In the genomic region with DNA sequence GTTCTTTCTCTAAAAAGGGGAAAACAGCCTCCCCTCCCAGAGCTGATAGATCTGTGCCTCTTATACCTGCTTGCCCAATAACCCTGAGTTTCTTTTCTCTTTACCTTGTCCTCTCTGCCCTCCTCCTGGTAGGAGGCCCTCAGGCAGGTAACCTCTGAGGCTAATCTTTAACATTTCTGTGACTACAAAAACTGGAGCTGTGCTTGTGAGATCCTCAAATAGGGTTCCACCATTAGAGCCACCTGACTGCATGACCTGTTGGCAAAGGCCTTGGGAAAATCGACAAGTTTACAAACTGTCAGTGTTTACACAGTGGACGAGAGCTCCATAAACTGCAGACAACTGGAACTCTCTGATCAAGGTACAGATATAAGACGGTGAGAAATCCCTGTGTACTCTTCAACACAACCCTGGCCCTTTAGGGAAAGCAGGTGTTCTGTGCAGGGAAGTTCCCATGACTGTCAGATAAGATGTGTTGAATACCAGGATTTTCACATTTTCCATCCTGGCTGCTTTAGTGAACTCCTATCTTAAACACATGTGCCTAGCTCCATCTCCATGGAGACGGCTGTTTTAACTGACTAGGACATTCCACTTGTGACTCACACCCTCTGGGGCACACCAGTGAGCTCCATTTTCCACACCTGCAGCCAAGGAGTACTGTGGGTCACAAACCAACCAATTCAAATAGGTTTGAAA, we compare ENCODE assay signal across 8 cellular contexts. TPM values are rescaled to one million over a fixed set of nuclear protein-coding genes. Genes with fewer than 3 reads are reported as not detected.
DNase-seq lines count a peak whose midpoint lies in the region; ATAC-seq and TF ChIP-seq lines count a peak whose summit lies in the region.

No MANE protein-coding gene starts in this region.

- CTCF ChIA-PET in SK-N-SH (lab: Yijun Ruan, JAX) (interaction anchor here (0.7 to 2.5 kb wide), 13 partner anchors 10 to 322 kb away, joined by 3 to 22 read pairs (median 3); no protein-coding TSS in a partner anchor), A673 (lab: Charles Lee) (interaction anchor here (0.6 to 1.6 kb wide), 2 partner anchors 41 to 116 kb away, joined by 3 to 8 read pairs; no protein-coding TSS in a partner anchor)

- H3K9me2 ChIP-seq in SK-N-SH: no peaks in the 10 kb centered on the region

- H3K4me2 ChIP-seq in SK-N-SH: peak overlapping the region; percentile 0; the same call in 1 of the 2 replicates

- H3K36me3 ChIP-seq in SK-N-SH (replicated peaks in 1 of 2; ENCODE audit: control insufficient read depth in 1 of 2, insufficient read depth in 2 of 2, low read length in 1 of 2) (peaks cover 11 to 13% of the 10 kb centered on the region in 2 experiments), A673 (ENCODE audit: insufficient read depth, low read length, poor library complexity, severe bottlenecking) (no peaks in the 10 kb centered on the region)

- H3K27me3 ChIP-seq in SK-N-SH (ENCODE audit: insufficient read depth) (no peaks in the 10 kb centered on the region), A673 (replicated peaks; ENCODE audit: insufficient read depth, low read depth, low read length, poor library complexity) (no peaks in the 10 kb centered on the region)

- peaks cover 3% of the 10 kb centered on the region for H3F3A ChIP-seq in SK-N-SH (replicated peaks; ENCODE audit: insufficient read depth)

- POLR2A ChIA-PET in SK-N-SH (lab: Yijun Ruan, JAX) (interaction anchor here (1.2 kb wide), 1 partner anchor 85 kb away, joined by 3 read pairs; no protein-coding TSS in a partner anchor), A673 (lab: Charles Lee; ENCODE audit: low non-redundant PET) (no interaction called here)

- H4K20me1 ChIP-seq in SK-N-SH (ENCODE audit: insufficient read depth): no peaks in the 10 kb centered on the region

- H3K9me3 ChIP-seq in SK-N-SH (no peaks in the 10 kb centered on the region), A673 (ENCODE audit: low read depth, low read length, poor library complexity, severe bottlenecking) (no peaks in the 10 kb centered on the region)

- no peak overlapping the region for H3K4me3 ChIP-seq in SK-N-SH (ENCODE audit: low read depth in 2 of 2, low read length in 1 of 2)
- no peak overlapping the region for H3K4me3 ChIP-seq in A673 (ENCODE audit: low read depth, low read length, poor library complexity, severe bottlenecking)

- DNase-seq in GM04504 (ENCODE audit: low read depth) (peak; percentile 84), SK-N-SH (no peak), posterior vena cava (ENCODE audit: low spot score) (peak; percentile 90), NCI-H146 (lab: John Stamatoyannopoulos, UW) (no peak), A673 (ENCODE audit: low spot score) (no peak)

- no TSS peak for BruUV-seq in A673 (replicated peaks; lab: Mats Ljungman, UMichigan)

- TF ChIP-seq CTCF in SK-N-SH (IDR thresholded peaks at IDR 0.05) (no peak), A673 (conservative IDR thresholded peaks at IDR 0.05; ENCODE audit: low read depth, low read length) (no peak)

- no peaks in the 10 kb centered on the region for H3K79me2 ChIP-seq in SK-N-SH (ENCODE audit: insufficient read depth)

- ATAC-seq in esophagus mucosa (peak; percentile 82), GM18502 (IDR thresholded peaks at IDR 0.05; ENCODE audit: poor library complexity, unreplicated experiment) (no peak), GM21576 (IDR thresholded peaks at IDR 0.05; ENCODE audit: unreplicated experiment) (no peak)

- peak overlapping the region; percentile 46; the same call in 1 of the 2 replicates for H3K9ac ChIP-seq in SK-N-SH

- H3K4me1 ChIP-seq in SK-N-SH (ENCODE audit: control insufficient read depth in 1 of 2, insufficient read depth in 2 of 2, low read depth in 1 of 2, low read length in 1 of 2): peaks cover 5 to 30% of the 10 kb centered on the region in 2 experiments; a peak in 2 of 4 replicates
- peaks cover 7% of the 10 kb centered on the region for H3K4me1 ChIP-seq in A673 (ENCODE audit: insufficient read depth, low read length, poor library complexity, severe bottlenecking)

- 47% methylated on average over 4 of the region's 4 CpGs for WGBS in SK-N-SH (ENCODE audit: low lambda C conversion rate)

- H3K27ac ChIP-seq in SK-N-SH (ENCODE audit: low read depth in 2 of 2, low read length in 1 of 2) (peak overlapping the region; percentile 51 to 82), A673 (ENCODE audit: low read depth, low read length, poor library complexity, severe bottlenecking) (no peak overlapping the region)

- no peak for TF ChIP-seq EP300 in SK-N-SH (IDR thresholded peaks at IDR 0.05; ENCODE audit: borderline replicate concordance in 1 of 2, low read depth in 1 of 2, low read length in 1 of 2)

- no peak overlapping the region for H2AFZ ChIP-seq in SK-N-SH (ENCODE audit: low read depth)

- TF ChIP-seq RAD21 in SK-N-SH (IDR thresholded peaks at IDR 0.05; ENCODE audit: low read length): no peak

- intact Hi-C loops in posterior vena cava (cut with DNase I): loop anchor here in 1 of 2 donors (5.0 kb wide), 2 partner anchors 85 to 115 kb away; no protein-coding TSS in a partner anchor
- intact Hi-C loops in A673 (cut with micrococcal nuclease; ENCODE audit: unreplicated experiment): loop anchor here (10.0 kb wide), 2 partner anchors 343 to 403 kb away; no protein-coding TSS in a partner anchor

TF ChIP-seq in SK-N-SH, 30 proteins besides CTCF, POLR2A, EP300 and RAD21:
- TF ChIP-seq POLR2AphosphoS5 (IDR thresholded peaks at IDR 0.05; ENCODE audit: low read depth, low read length) (no peak), MAX (IDR thresholded peaks at IDR 0.05; ENCODE audit: low read depth) (peak; percentile 23; the same call in 1 of the 2 replicates), FOSL2 (IDR thresholded peaks at IDR 0.05; ENCODE audit: borderline replicate concordance, low read depth) (peak; percentile 67; the same call in 1 of the 2 replicates), TCF12 (IDR thresholded peaks at IDR 0.05) (peak; percentile 57), EZH2phosphoT487 (IDR thresholded peaks at IDR 0.05; ENCODE audit: borderline replicate concordance, low read depth) (no peak), GATA2 (CRISPR knock-in tag; IDR thresholded peaks at IDR 0.05) (no peak), JUND (IDR thresholded peaks at IDR 0.05) (peak; percentile 59)

RNA-seq across cellular contexts. Expression of gene ECE1, which starts 38.3 kb away (rescaled TPM):
- polyA plus RNA-seq in SK-N-SH (2012; rRNA removed): 62.3 and 96.6 TPM in 2 replicates
- 48.1 and 60.4 TPM in 2 replicates for polyA plus RNA-seq in SK-N-SH (2012; cell fraction: cytosol; rRNA removed)
- polyA plus RNA-seq in SK-N-SH (2012; cell fraction: nucleus; rRNA removed): 53.0 and 69.9 TPM in 2 replicates
- total RNA-seq in esophagus mucosa (18.2 TPM), posterior vena cava (100 to 1,000 TPM; 108 to 120 TPM), A673 (2021) (31.5 and 37.7 TPM in 2 replicates)

Comparison
In these comparisons a context has a peak if more than half of its experiments do, and no peak if none do; other contexts are left out.
1. DNase-seq: peak in GM04504 (single experiment) and posterior vena cava (single experiment); none in SK-N-SH (single experiment), NCI-H146 (single experiment) and A673 (single experiment).